8 cellular contexts compared by ENCODE assay signal in genomic region chr11:125070699-125071254, GRCh38. TPM values are rescaled to one million over a fixed set of nuclear protein-coding genes. Genes with fewer than 3 reads are reported as not detected.
A peak's percentile ranks its signal among the peaks of the same experiment; 100 is the strongest.
DNase-seq lines count a peak whose midpoint lies in the region; ATAC-seq, FAIRE-seq and TF ChIP-seq lines count a peak whose summit lies in the region.

No MANE protein-coding gene starts in this region.

- H3K27ac ChIP-seq in RWPE2 (ENCODE audit: poor library complexity, severe bottlenecking) (peak overlapping the region; percentile 84), fibroblast of lung (ENCODE audit: insufficient read depth, low read length) (no peak overlapping the region), pancreas (peak overlapping the region in 2 of 4 donors; percentile 22 to 48)
- H3K27ac ChIP-seq in CD4-positive, alpha-beta memory T cell (ENCODE audit: low read depth, low read length), result no peak overlapping the region

- H3K4me1 Mint-ChIP-seq in CD4-positive, alpha-beta memory T cell, result peaks cover 0 to 8% (median 0%) of the 10 kb centered on the region in 4 donors

- no peak overlapping the region for H3K4me3 Mint-ChIP-seq in CD4-positive, alpha-beta memory T cell

- no peaks in the 10 kb centered on the region for H3K79me2 ChIP-seq in fibroblast of lung (ENCODE audit: control insufficient read depth, insufficient read depth, low read length)

- TF ChIP-seq CTCF in RWPE2 (IDR thresholded peaks at IDR 0.05; ENCODE audit: poor library complexity, severe bottlenecking) (no peak), fibroblast of lung (conservative IDR thresholded peaks at IDR 0.05 in 1 of 2, IDR thresholded peaks at IDR 0.05 in 1 of 2; ENCODE audit: low read depth in 1 of 2, low read length in 2 of 2) (no peak), pancreas (IDR thresholded peaks at IDR 0.05) (no peak)

- H3K27ac Mint-ChIP-seq in CD4-positive, alpha-beta memory T cell, result no peak overlapping the region

- H3K4me3 ChIP-seq in RWPE2 (ENCODE audit: severe bottlenecking), result no peak overlapping the region
- no peak overlapping the region for H3K4me3 ChIP-seq in fibroblast of lung (replicated peaks in 1 of 4; ENCODE audit: control extremely low read depth in 1 of 4, insufficient read depth in 1 of 4, low read depth in 3 of 4, low read length in 4 of 4)
- no peak overlapping the region for H3K4me3 ChIP-seq in pancreas
- no peak overlapping the region for H3K4me3 ChIP-seq in CD4-positive, alpha-beta memory T cell (ENCODE audit: low read length in 2 of 2)

- DNase-seq in AG08395 (ENCODE audit: low spot score) (peak; percentile 67), RWPE2 (ENCODE audit: low spot score) (peak; percentile 86), fibroblast of lung (ENCODE audit: low read depth in 2 of 2) (peak; percentile 60 to 84), pancreas (peak in 5 of 6 donors; percentile 9 to 70 (median 22)), NCI-H2196 (lab: John Stamatoyannopoulos, UW; ENCODE audit: unreplicated experiment) (no peak)
- DNase-seq in CD4-positive, alpha-beta memory T cell, result no peak

- FAIRE-seq in pancreas (lab: Jason Lieb, UNC), result no peak

- H3K36me3 ChIP-seq in RWPE2 (ENCODE audit: low read depth) (no peaks in the 10 kb centered on the region), fibroblast of lung (ENCODE audit: control insufficient read depth, insufficient read depth, low read length) (no peaks in the 10 kb centered on the region), pancreas (no peaks in the 10 kb centered on the region)
- no peaks in the 10 kb centered on the region for H3K36me3 ChIP-seq in CD4-positive, alpha-beta memory T cell (ENCODE audit: insufficient read depth, low read length)

- no peak overlapping the region for H3K9ac ChIP-seq in fibroblast of lung (ENCODE audit: insufficient read depth, low read length)

- 82 to 83% methylated on average over 7 of the region's 7 CpGs for WGBS in pancreas, 2 donors

- H2AFZ ChIP-seq in fibroblast of lung (ENCODE audit: low read length), result peak overlapping the region; percentile 9

- peaks cover 29% of the 10 kb centered on the region for H3K4me1 ChIP-seq in RWPE2 (ENCODE audit: insufficient read depth, poor library complexity, severe bottlenecking)
- peaks cover 12% of the 10 kb centered on the region for H3K4me1 ChIP-seq in fibroblast of lung (ENCODE audit: control insufficient read depth, extremely low read depth, insufficient read depth, low read length)
- H3K4me1 ChIP-seq in pancreas, result peaks cover 0 to 7% (median 5%) of the 10 kb centered on the region in 3 donors
- no peaks in the 10 kb centered on the region for H3K4me1 ChIP-seq in CD4-positive, alpha-beta memory T cell (ENCODE audit: insufficient read depth, low read length)

- intact Hi-C loops in pancreas (cut with DNase I), result loop anchor here in 1 of 3 donors (10.0 kb wide), 1 partner anchor 284 kb away; no protein-coding TSS in a partner anchor
- intact Hi-C loops in CD4-positive, alpha-beta memory T cell (cut with micrococcal nuclease), result no loop called here

- peak; percentile 72 for ATAC-seq in GM19023 (IDR thresholded peaks at IDR 0.05; ENCODE audit: unreplicated experiment)
- peak; percentile 69 for ATAC-seq in HG03064 (IDR thresholded peaks at IDR 0.05; ENCODE audit: low read depth, unreplicated experiment)
- peak; percentile 98 for ATAC-seq in RWPE2 (ENCODE audit: low read depth)
- peak in 3 of 4 donors; percentile 70 to 86 (median 83) for ATAC-seq in pancreas

- H3K27me3 ChIP-seq in RWPE2 (ENCODE audit: insufficient read depth, poor library complexity, severe bottlenecking) (no peaks in the 10 kb centered on the region), fibroblast of lung (ENCODE audit: control insufficient read depth, insufficient read depth, low read length) (no peaks in the 10 kb centered on the region), pancreas (peaks cover 0 to 5% (median 0%) of the 10 kb centered on the region in 4 donors)
- peaks cover 6% of the 10 kb centered on the region for H3K27me3 ChIP-seq in CD4-positive, alpha-beta memory T cell (ENCODE audit: insufficient read depth, low read length)

- H3K4me2 ChIP-seq in fibroblast of lung (ENCODE audit: extremely low read depth, insufficient read depth, low read length), result peak overlapping the region; percentile 27

- H4K20me1 ChIP-seq in fibroblast of lung (ENCODE audit: control insufficient read depth, extremely low read depth, insufficient read depth, low read length), result no peaks in the 10 kb centered on the region

- POLR2A ChIA-PET in CD4-positive, alpha-beta memory T cell (lab: Charles Lee; ENCODE audit: partially characterized antibody), result no interaction called here

- CTCF ChIA-PET in CD4-positive, alpha-beta memory T cell (lab: Charles Lee; ENCODE audit: partially characterized antibody), result interaction anchor here (1.2 to 1.3 kb wide), 2 partner anchors 15 to 72 kb away, joined by 3 to 4 read pairs; no protein-coding TSS in a partner anchor

- no peaks in the 10 kb centered on the region for H3K9me3 ChIP-seq in RWPE2 (ENCODE audit: severe bottlenecking)
- no peaks in the 10 kb centered on the region for H3K9me3 ChIP-seq in fibroblast of lung (ENCODE audit: control insufficient read depth, insufficient read depth, low read depth, low read length)
- H3K9me3 ChIP-seq in pancreas, result no peaks in the 10 kb centered on the region
- no peaks in the 10 kb centered on the region for H3K9me3 ChIP-seq in CD4-positive, alpha-beta memory T cell (ENCODE audit: control insufficient read depth in 1 of 2, low read length in 2 of 2)

- H3K36me3 Mint-ChIP-seq in CD4-positive, alpha-beta memory T cell, result no peaks in the 10 kb centered on the region

- no peaks in the 10 kb centered on the region for H3K9me3 Mint-ChIP-seq in CD4-positive, alpha-beta memory T cell

- peaks cover 10 to 18% of the 10 kb centered on the region in 2 donors for H3K27me3 Mint-ChIP-seq in CD4-positive, alpha-beta memory T cell

RNA-seq across cellular contexts. Expression of gene SLC37A2, which starts 7.7 kb away (rescaled TPM):
- total RNA-seq in fibroblast of lung (0.26 and 0.83 TPM in 2 replicates), pancreas (1 to 10 TPM in 3 of 6 donors, under 1 TPM in 3; 0.32 to 7.3 (median 1.5) TPM)
- polyA plus RNA-seq in fibroblast of lung (0.36 and 2.2 TPM in 2 replicates), pancreas (under 1 TPM; 0.59 to 0.61 TPM)
- 0.41 and 2.6 TPM in 2 replicates for polyA plus RNA-seq in fibroblast of lung (2012)
- 5.9 TPM in 1 of 2 replicates, not detected in the other for polyA minus RNA-seq in fibroblast of lung (ENCODE audit: low replicate concordance)
- total RNA-seq in CD4-positive, alpha-beta memory T cell, result 1 to 10 TPM; 3.8 to 4.8 TPM
- not detected for polyA plus RNA-seq in CD4-positive, alpha-beta memory T cell

RNA-seq across cellular contexts. Expression of gene TMEM218, which starts 40.6 kb away (rescaled TPM):
- total RNA-seq in fibroblast of lung (28.0 and 31.9 TPM in 2 replicates), pancreas (10 to 100 TPM in 2 of 6 donors, 1 to 10 TPM in 4; 5.6 to 13.2 (median 9.9) TPM)
- polyA plus RNA-seq in fibroblast of lung (33.9 and 34.8 TPM in 2 replicates), pancreas (10 to 100 TPM; 11.4 to 27.1 TPM)
- polyA plus RNA-seq in fibroblast of lung (2012), result 19.1 and 19.3 TPM in 2 replicates
- 14.9 and 15.6 TPM in 2 replicates for polyA minus RNA-seq in fibroblast of lung (ENCODE audit: low replicate concordance)
- 10 to 100 TPM; 15.1 to 16.6 TPM for total RNA-seq in CD4-positive, alpha-beta memory T cell
- 10 to 100 TPM; 25.5 to 48.1 TPM for polyA plus RNA-seq in CD4-positive, alpha-beta memory T cell

Comparison
In these comparisons a context has a peak if more than half of its experiments do, and no peak if none do; other contexts are left out.
1. DNase-seq: peak in AG08395 (single experiment), RWPE2 (single experiment), fibroblast of lung (2 of 2) and pancreas (5 of 6); none in CD4-positive, alpha-beta memory T cell (0 of 5) and NCI-H2196 (single experiment).
2. Peak in every context shown above with its lines, with median percentiles within 50 percentile points of each other: ATAC-seq.